4 cellular contexts compared by ENCODE assay signal in genomic region chr9:42234610-42235009, GRCh38. TPM values are rescaled to one million over a fixed set of nuclear protein-coding genes. Genes with fewer than 3 reads are reported as not detected.
"Had no signal": no experiment of that assay in that cellular context is flagged by ENCODE, and none has a peak within 500 bp of the region (broad histone marks: within the 10 kb centered on the region; RNA-seq: fewer than 3 reads in every experiment).

No MANE protein-coding gene starts in this region.

RNA-seq across cellular contexts. Expression of gene SPATA31A6, which starts 51.2 kb away (rescaled TPM):
- total RNA-seq: GM23338, H1, HT-29, IMR-90 had no signal
- polyA plus RNA-seq: GM23338, IMR-90 had no signal
